Comparison of ENCODE assay signal across 10 cellular contexts in the genomic region with DNA sequence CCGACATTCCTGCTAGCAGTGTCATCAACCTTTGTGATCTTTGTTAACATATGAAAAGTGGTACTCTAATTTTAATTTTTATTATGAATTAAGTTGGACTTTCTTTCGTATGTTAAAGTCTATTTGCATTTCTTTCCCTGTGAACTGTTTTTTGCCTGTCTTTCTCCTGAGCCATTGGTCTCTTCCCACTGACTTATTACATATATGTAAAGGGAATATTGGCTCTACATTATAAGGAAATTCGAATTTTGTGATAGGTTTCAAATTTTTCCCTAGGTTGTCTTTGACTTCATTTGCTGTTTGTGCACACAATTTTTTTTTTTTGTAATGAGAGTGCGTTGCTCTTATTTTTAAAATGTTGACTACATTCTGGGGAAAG. TPM values are rescaled to one million over a fixed set of nuclear protein-coding genes. Genes with fewer than 3 reads are reported as not detected.
DNase-seq lines count a peak whose midpoint lies in the region; ATAC-seq and TF ChIP-seq lines count a peak whose summit lies in the region.
"Had no signal": no experiment of that assay in that cellular context is flagged by ENCODE, and none has a peak within 500 bp of the region (broad histone marks: within the 10 kb centered on the region; RNA-seq: fewer than 3 reads in every experiment).

No MANE protein-coding gene starts in this region.

- ATAC-seq in body of pancreas (no peak), foreskin keratinocyte (no peak), GM21528 (IDR thresholded peaks at IDR 0.05; ENCODE audit: low FRiP score, unreplicated experiment) (no peak), HG02970 (IDR thresholded peaks at IDR 0.05; ENCODE audit: low FRiP score, unreplicated experiment) (no peak)

- 49 to 53% methylated on average over 4 of the region's 4 CpGs for WGBS in body of pancreas, 2 donors
- 66% methylated on average over 4 of the region's 4 CpGs for WGBS in urinary bladder

- H3K9me3 Mint-ChIP-seq in activated naive CD4-positive, alpha-beta T cell treated with anti-CD3 and anti-CD28 coated beads, Interleukin-2, amount 50 U/mL, for 24 hours = no peaks in the 10 kb centered on the region
- peaks cover 3% of the 10 kb centered on the region for H3K9me3 Mint-ChIP-seq in mesothelial cell of epicardium

- H3K4me1 Mint-ChIP-seq in activated naive CD4-positive, alpha-beta T cell treated with anti-CD3 and anti-CD28 coated beads, Interleukin-2, amount 50 U/mL, for 24 hours = peaks cover 33% of the 10 kb centered on the region
- peaks cover 24% of the 10 kb centered on the region for H3K4me1 Mint-ChIP-seq in mesothelial cell of epicardium

- intact Hi-C loops in body of pancreas (cut with DNase I) = no loop called here

- H3K27ac ChIP-seq in body of pancreas = peak overlapping the region; percentile 73 to 91 (median 80)
- H3K27ac ChIP-seq in urinary bladder (ENCODE audit: low read depth) = no peak overlapping the region
- H3K27ac ChIP-seq in foreskin keratinocyte = no peak overlapping the region

- no peak for TF ChIP-seq POLR2A in body of pancreas (IDR thresholded peaks at IDR 0.05)

- H3K27me3 Mint-ChIP-seq in activated naive CD4-positive, alpha-beta T cell treated with anti-CD3 and anti-CD28 coated beads, Interleukin-2, amount 50 U/mL, for 24 hours = no peaks in the 10 kb centered on the region
- peaks cover 31% of the 10 kb centered on the region for H3K27me3 Mint-ChIP-seq in mesothelial cell of epicardium (ENCODE audit: low read depth)

- TF ChIP-seq CTCF in body of pancreas (IDR thresholded peaks at IDR 0.05) (no peak), mesothelial cell of epicardium (IDR thresholded peaks at IDR 0.05; ENCODE audit: unreplicated experiment) (no peak), foreskin keratinocyte (conservative IDR thresholded peaks at IDR 0.05) (no peak)

- H3K9me3 ChIP-seq in body of pancreas = no peaks in the 10 kb centered on the region

- H3K4me3 ChIP-seq in body of pancreas (no peak overlapping the region), urinary bladder (ENCODE audit: low read depth, low read length) (peak overlapping the region; percentile 84)

- H3K36me3 ChIP-seq in body of pancreas (replicated peaks in 1 of 2; ENCODE audit: insufficient read depth in 1 of 2, low read depth in 2 of 2) (peaks cover 13% of the 10 kb centered on the region in 2 donors), urinary bladder (ENCODE audit: insufficient read depth) (no peaks in the 10 kb centered on the region)

- H3K27ac Mint-ChIP-seq in activated naive CD4-positive, alpha-beta T cell treated with anti-CD3 and anti-CD28 coated beads, Interleukin-2, amount 50 U/mL, for 24 hours = peak overlapping the region; percentile 94
- peak overlapping the region; percentile 89 for H3K27ac Mint-ChIP-seq in mesothelial cell of epicardium

- peak overlapping the region; percentile 94 for H3K4me3 Mint-ChIP-seq in activated naive CD4-positive, alpha-beta T cell treated with anti-CD3 and anti-CD28 coated beads, Interleukin-2, amount 50 U/mL, for 24 hours
- peak overlapping the region; percentile 81 for H3K4me3 Mint-ChIP-seq in mesothelial cell of epicardium

- DNase-seq in activated naive CD4-positive, alpha-beta T cell (lab: John Stamatoyannopoulos, UW) = no peak
- DNase-seq in body of pancreas = no peak
- no peak for DNase-seq in mesothelial cell of epicardium (ENCODE audit: low spot score in 2 of 2, unreplicated experiment in 2 of 2)
- no peak for DNase-seq in foreskin keratinocyte

- peaks cover 12% of the 10 kb centered on the region for H3K4me1 ChIP-seq in body of pancreas
- peaks cover 2% of the 10 kb centered on the region for H3K4me1 ChIP-seq in urinary bladder (ENCODE audit: insufficient read depth)
- no peaks in the 10 kb centered on the region for H3K4me1 ChIP-seq in foreskin keratinocyte

- H3K36me3 Mint-ChIP-seq in activated naive CD4-positive, alpha-beta T cell treated with anti-CD3 and anti-CD28 coated beads, Interleukin-2, amount 50 U/mL, for 24 hours = peaks cover 9% of the 10 kb centered on the region
- peaks cover 11% of the 10 kb centered on the region for H3K36me3 Mint-ChIP-seq in mesothelial cell of epicardium

- H3K27me3 ChIP-seq in body of pancreas (no peaks in the 10 kb centered on the region), foreskin keratinocyte (peaks cover 15% of the 10 kb centered on the region)

RNA-seq across cellular contexts. Expression of a gene that starts 0.4 kb away (rescaled TPM):
- total RNA-seq in body of pancreas (10 to 100 TPM; 46.7 to 63.9 TPM), mesothelial cell of epicardium (102 to 109 TPM (median 102 TPM) in 3 replicates), urinary bladder (111 TPM), foreskin keratinocyte (59.3 and 62.4 TPM in 2 replicates)
- polyA plus RNA-seq in urinary bladder (41.9 TPM), foreskin keratinocyte (46.7 and 51.5 TPM in 2 replicates)

RNA-seq across cellular contexts. Expression of a gene that starts 47.1 kb away (rescaled TPM):
- total RNA-seq in body of pancreas (10 to 100 TPM; 33.9 to 35.8 TPM), mesothelial cell of epicardium (112 to 123 TPM (median 117 TPM) in 3 replicates), urinary bladder (50.1 TPM), foreskin keratinocyte (33.3 and 36.0 TPM in 2 replicates)
- polyA plus RNA-seq in urinary bladder (61.7 TPM), foreskin keratinocyte (32.3 and 35.6 TPM in 2 replicates)

RNA-seq across cellular contexts. Expression of a gene that starts 55.2 kb away (rescaled TPM):
- not detected for total RNA-seq in body of pancreas
- total RNA-seq in mesothelial cell of epicardium = not detected in 3 replicates
- total RNA-seq in urinary bladder = not detected
- polyA plus RNA-seq in urinary bladder = not detected
- not detected in 2 replicates for total RNA-seq in foreskin keratinocyte
- polyA plus RNA-seq in foreskin keratinocyte = not detected in 2 replicates
- total RNA-seq: G401, HT-29 had no signal

Comparison
In these comparisons a context has a peak if more than half of its experiments do, and no peak if none do; other contexts are left out.
1. H3K27ac ChIP-seq: peak in body of pancreas (4 of 4); none in urinary bladder (single experiment) and foreskin keratinocyte (single experiment).